8 cellular contexts compared by ENCODE assay signal in the genomic region with DNA sequence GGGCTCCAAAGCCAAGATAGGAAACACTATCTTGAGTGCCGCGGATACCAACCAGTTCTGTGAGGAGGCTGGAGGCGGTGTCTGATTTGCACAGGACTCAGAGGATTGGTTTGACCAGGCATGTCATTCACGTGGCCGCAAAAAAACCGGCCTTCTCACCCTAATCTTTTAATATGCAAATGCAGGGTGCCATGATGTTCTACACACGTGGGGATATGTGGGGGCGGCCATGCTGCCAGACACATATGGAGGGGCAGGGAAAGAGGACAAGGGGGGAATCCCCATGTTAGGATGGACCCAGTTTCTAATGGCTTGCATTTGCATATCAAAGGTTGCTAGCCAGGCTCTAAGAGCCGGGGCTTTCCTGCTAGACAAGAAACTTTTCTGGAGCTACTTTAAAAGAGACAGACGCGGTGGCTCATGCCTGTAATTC.
DNase-seq lines count a peak whose midpoint lies in the region; ATAC-seq and TF ChIP-seq lines count a peak whose summit lies in the region.

No MANE protein-coding gene starts in this region.

- no peak overlapping the region for H3K4me3 Mint-ChIP-seq in CD4-positive, alpha-beta T cell
- no peak overlapping the region for H3K4me3 Mint-ChIP-seq in CD8-positive, alpha-beta T cell

- peak; percentile 93 for ATAC-seq in GM18873 (IDR thresholded peaks at IDR 0.05; ENCODE audit: low FRiP score, unreplicated experiment)
- peak; percentile 89 for ATAC-seq in HG02588 (IDR thresholded peaks at IDR 0.05; ENCODE audit: unreplicated experiment)
- peak; percentile 24 for ATAC-seq in left ventricle myocardium superior
- ATAC-seq in CD4-positive, alpha-beta T cell (ENCODE audit: poor library complexity), result no peak
- ATAC-seq in CD8-positive, alpha-beta T cell, result no peak

- intact Hi-C loops in left ventricle myocardium superior (cut with micrococcal nuclease), result loop anchor here (10.0 kb wide), 1 partner anchor 463 kb away; no protein-coding TSS in a partner anchor
- intact Hi-C loops in CD4-positive, alpha-beta T cell (cut with DNase I, micrococcal nuclease), result loop anchor here in 1 of 2 experiments (10.0 kb wide), 1 partner anchor 563 kb away; no protein-coding TSS in a partner anchor
- intact Hi-C loops in CD8-positive, alpha-beta T cell (cut with DNase I, micrococcal nuclease), result loop anchor here (5.0 to 10.0 kb wide), 2 partner anchors 563 to 566 kb away; no protein-coding TSS in a partner anchor

- H3K27ac ChIP-seq in CD4-positive, alpha-beta T cell (ENCODE audit: low read depth, low read length), result no peak overlapping the region
- H3K27ac ChIP-seq in CD8-positive, alpha-beta T cell (ENCODE audit: low read depth, low read length), result no peak overlapping the region

- peaks cover 13% of the 10 kb centered on the region for H3K27me3 ChIP-seq in CD4-positive, alpha-beta T cell (ENCODE audit: control insufficient read depth, insufficient read depth, low read length)
- no peaks in the 10 kb centered on the region for H3K27me3 ChIP-seq in CD8-positive, alpha-beta T cell (ENCODE audit: insufficient read depth, low read length)

- no peak overlapping the region for H3K4me3 ChIP-seq in CD8-positive, alpha-beta T cell (ENCODE audit: low read depth, low read length)

- H3K4me1 ChIP-seq in CD8-positive, alpha-beta T cell (ENCODE audit: insufficient read depth, low read length), result no peaks in the 10 kb centered on the region

- no peaks in the 10 kb centered on the region for H3K36me3 ChIP-seq in CD8-positive, alpha-beta T cell (ENCODE audit: insufficient read depth, low read length)

- peak; percentile 84 for DNase-seq in NCI-H2227 treated with DMSO at 0.1 percent for 48 hours (lab: John Stamatoyannopoulos, UW)
- DNase-seq in left ventricle myocardium superior, result no peak
- no peak for DNase-seq in HPDE6-E6E7 (ENCODE audit: extremely low spot score)
- DNase-seq in central memory CD4-positive, alpha-beta T cell, result no peak
- DNase-seq in CD4-positive, alpha-beta T cell, result no peak
- DNase-seq in CD8-positive, alpha-beta T cell, result no peak

- no peak for TF ChIP-seq CTCF in CD4-positive, alpha-beta T cell (IDR thresholded peaks at IDR 0.05)
- TF ChIP-seq CTCF in CD8-positive, alpha-beta T cell (IDR thresholded peaks at IDR 0.05), result no peak

- H3K27me3 Mint-ChIP-seq in CD4-positive, alpha-beta T cell, result peaks cover 17% of the 10 kb centered on the region
- peaks cover 12% of the 10 kb centered on the region for H3K27me3 Mint-ChIP-seq in CD8-positive, alpha-beta T cell (ENCODE audit: low read depth)

- CTCF ChIA-PET in CD4-positive, alpha-beta T cell (lab: Charles Lee), result interaction anchor here (2.5 kb wide), 1 partner anchor 465 kb away, joined by 6 read pairs; no protein-coding TSS in a partner anchor
- CTCF ChIA-PET in CD8-positive, alpha-beta T cell (lab: Charles Lee), result interaction anchor here (0.7 to 1.1 kb wide), 3 partner anchors 23 to 1298 kb away, joined by 3 to 4 read pairs (median 3); no protein-coding TSS in a partner anchor

- no peaks in the 10 kb centered on the region for H3K36me3 Mint-ChIP-seq in CD4-positive, alpha-beta T cell (ENCODE audit: low read depth)
- H3K36me3 Mint-ChIP-seq in CD8-positive, alpha-beta T cell, result no peaks in the 10 kb centered on the region

- H3K9me3 ChIP-seq in CD4-positive, alpha-beta T cell (ENCODE audit: control insufficient read depth, low read length), result no peaks in the 10 kb centered on the region
- H3K9me3 ChIP-seq in CD8-positive, alpha-beta T cell (ENCODE audit: low read length), result no peaks in the 10 kb centered on the region

- no peaks in the 10 kb centered on the region for H3K4me1 Mint-ChIP-seq in CD4-positive, alpha-beta T cell (ENCODE audit: low read depth)
- no peaks in the 10 kb centered on the region for H3K4me1 Mint-ChIP-seq in CD8-positive, alpha-beta T cell (ENCODE audit: low read depth)

- POLR2A ChIA-PET in CD4-positive, alpha-beta T cell (lab: Charles Lee), result no interaction called here
- POLR2A ChIA-PET in CD8-positive, alpha-beta T cell (lab: Charles Lee), result no interaction called here

- H3K27ac Mint-ChIP-seq in CD4-positive, alpha-beta T cell, result no peak overlapping the region
- H3K27ac Mint-ChIP-seq in CD8-positive, alpha-beta T cell, result no peak overlapping the region

- H3K9me3 Mint-ChIP-seq in CD4-positive, alpha-beta T cell, result no peaks in the 10 kb centered on the region
- no peaks in the 10 kb centered on the region for H3K9me3 Mint-ChIP-seq in CD8-positive, alpha-beta T cell

Comparison
In these comparisons a context has a peak if more than half of its experiments do, and no peak if none do; other contexts are left out.
1. ATAC-seq: peak in GM18873 (single experiment), HG02588 (single experiment) and left ventricle myocardium superior (single experiment); none in CD4-positive, alpha-beta T cell (single experiment) and CD8-positive, alpha-beta T cell (single experiment).